ENCODE assay signal across 2 cellular contexts in the genomic region with DNA sequence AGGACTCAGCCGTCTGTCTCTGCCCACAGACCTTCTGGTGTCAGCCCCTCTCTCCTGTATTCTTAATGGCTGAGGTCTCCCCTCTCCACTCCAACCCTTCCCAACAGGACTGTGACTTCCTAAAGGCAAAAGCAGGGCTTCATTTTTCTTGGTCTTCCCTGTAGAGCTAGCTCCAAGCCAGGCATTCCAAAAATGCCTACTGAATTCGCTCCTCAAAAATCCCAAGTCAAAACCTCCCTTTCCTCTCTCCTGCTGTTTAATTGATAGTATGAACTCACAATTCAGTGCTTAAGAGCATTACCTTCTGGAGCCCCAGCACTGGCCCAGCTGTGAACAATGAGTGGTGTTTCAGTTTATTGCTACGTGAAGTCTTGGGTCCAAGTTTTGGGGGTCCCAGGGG.
TF ChIP-seq lines count a peak whose summit lies in the region.

No MANE protein-coding gene starts in this region.

TF ChIP-seq in GM23338, 12 proteins besides CTCF, POLR2A, EP300 and RAD21:
- TF ChIP-seq, protein P1, sequence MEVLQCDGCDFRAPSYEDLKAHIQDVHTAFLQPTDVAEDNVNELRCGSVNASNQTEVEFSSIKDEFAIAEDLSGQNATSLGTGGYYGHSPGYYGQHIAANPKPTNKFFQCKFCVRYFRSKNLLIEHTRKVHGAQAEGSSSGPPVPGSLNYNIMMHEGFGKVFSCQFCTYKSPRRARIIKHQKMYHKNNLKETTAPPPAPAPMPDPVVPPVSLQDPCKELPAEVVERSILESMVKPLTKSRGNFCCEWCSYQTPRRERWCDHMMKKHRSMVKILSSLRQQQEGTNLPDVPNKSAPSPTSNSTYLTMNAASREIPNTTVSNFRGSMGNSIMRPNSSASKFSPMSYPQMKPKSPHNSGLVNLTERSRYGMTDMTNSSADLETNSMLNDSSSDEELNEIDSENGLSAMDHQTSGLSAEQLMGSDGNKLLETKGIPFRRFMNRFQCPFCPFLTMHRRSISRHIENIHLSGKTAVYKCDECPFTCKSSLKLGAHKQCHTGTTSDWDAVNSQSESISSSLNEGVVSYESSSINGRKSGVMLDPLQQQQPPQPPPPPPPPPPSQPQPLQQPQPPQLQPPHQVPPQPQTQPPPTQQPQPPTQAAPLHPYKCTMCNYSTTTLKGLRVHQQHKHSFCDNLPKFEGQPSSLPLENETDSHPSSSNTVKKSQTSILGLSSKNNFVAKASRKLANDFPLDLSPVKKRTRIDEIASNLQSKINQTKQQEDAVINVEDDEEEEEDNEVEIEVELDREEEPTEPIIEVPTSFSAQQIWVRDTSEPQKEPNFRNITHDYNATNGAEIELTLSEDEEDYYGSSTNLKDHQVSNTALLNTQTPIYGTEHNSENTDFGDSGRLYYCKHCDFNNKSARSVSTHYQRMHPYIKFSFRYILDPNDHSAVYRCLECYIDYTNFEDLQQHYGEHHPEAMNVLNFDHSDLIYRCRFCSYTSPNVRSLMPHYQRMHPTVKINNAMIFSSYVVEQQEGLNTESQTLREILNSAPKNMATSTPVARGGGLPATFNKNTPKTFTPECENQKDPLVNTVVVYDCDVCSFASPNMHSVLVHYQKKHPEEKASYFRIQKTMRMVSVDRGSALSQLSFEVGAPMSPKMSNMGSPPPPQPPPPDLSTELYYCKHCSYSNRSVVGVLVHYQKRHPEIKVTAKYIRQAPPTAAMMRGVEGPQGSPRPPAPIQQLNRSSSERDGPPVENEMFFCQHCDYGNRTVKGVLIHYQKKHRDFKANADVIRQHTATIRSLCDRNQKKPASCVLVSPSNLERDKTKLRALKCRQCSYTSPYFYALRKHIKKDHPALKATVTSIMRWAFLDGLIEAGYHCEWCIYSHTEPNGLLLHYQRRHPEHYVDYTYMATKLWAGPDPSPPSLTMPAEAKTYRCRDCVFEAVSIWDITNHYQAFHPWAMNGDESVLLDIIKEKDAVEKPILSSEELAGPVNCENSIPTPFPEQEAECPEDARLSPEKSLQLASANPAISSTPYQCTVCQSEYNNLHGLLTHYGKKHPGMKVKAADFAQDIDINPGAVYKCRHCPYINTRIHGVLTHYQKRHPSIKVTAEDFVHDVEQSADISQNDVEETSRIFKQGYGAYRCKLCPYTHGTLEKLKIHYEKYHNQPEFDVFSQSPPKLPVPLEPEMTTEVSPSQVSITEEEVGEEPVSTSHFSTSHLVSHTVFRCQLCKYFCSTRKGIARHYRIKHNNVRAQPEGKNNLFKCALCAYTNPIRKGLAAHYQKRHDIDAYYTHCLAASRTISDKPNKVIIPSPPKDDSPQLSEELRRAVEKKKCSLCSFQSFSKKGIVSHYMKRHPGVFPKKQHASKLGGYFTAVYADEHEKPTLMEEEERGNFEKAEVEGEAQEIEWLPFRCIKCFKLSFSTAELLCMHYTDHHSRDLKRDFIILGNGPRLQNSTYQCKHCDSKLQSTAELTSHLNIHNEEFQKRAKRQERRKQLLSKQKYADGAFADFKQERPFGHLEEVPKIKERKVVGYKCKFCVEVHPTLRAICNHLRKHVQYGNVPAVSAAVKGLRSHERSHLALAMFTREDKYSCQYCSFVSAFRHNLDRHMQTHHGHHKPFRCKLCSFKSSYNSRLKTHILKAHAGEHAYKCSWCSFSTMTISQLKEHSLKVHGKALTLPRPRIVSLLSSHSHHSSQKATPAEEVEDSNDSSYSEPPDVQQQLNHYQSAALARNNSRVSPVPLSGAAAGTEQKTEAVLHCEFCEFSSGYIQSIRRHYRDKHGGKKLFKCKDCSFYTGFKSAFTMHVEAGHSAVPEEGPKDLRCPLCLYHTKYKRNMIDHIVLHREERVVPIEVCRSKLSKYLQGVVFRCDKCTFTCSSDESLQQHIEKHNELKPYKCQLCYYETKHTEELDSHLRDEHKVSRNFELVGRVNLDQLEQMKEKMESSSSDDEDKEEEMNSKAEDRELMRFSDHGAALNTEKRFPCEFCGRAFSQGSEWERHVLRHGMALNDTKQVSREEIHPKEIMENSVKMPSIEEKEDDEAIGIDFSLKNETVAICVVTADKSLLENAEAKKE (CRISPR knock-in tag; IDR thresholded peaks at IDR 0.05) = peak; percentile 72; the same call in 1 of the 2 replicates
- 0 out of 2 replicates have a peak, but pooled peaks have one; percentile 13 for TF ChIP-seq ZNF114 (CRISPR knock-in tag; IDR thresholded peaks at IDR 0.05)
- no peak for TF ChIP-seq EZH2 (IDR thresholded peaks at IDR 0.05; ENCODE audit: low read depth, unreplicated experiment)
- TF ChIP-seq REST (IDR thresholded peaks at IDR 0.05; ENCODE audit: unreplicated experiment) = no peak

TF ChIP-seq in SK-N-SH, 30 proteins besides CTCF, POLR2A, EP300 and RAD21 (continued from another document):
- TF ChIP-seq TEAD4 (IDR thresholded peaks at IDR 0.05; ENCODE audit: borderline replicate concordance, insufficient read depth) (no peak), FOXJ3 (CRISPR knock-in tag; IDR thresholded peaks at IDR 0.05) (no peak), MAX (IDR thresholded peaks at IDR 0.05; ENCODE audit: low read depth) (no peak), SIN3A (IDR thresholded peaks at IDR 0.05; ENCODE audit: borderline replicate concordance, low read depth, low read length) (no peak), RXRA (IDR thresholded peaks at IDR 0.05; ENCODE audit: borderline replicate concordance, low read depth) (no peak), ZBTB33 (IDR thresholded peaks at IDR 0.05; ENCODE audit: borderline replicate concordance, low read depth) (no peak), REST (IDR thresholded peaks at IDR 0.05; ENCODE audit: low read depth, low read length) (no peak), NFIC (IDR thresholded peaks at IDR 0.05; ENCODE audit: borderline replicate concordance) (no peak), GATA2 (CRISPR knock-in tag; IDR thresholded peaks at IDR 0.05) (no peak), YY1 (IDR thresholded peaks at IDR 0.05; ENCODE audit: low read depth) (no peak)
